Comparison of ENCODE assay signal across 8 cellular contexts in genomic region chr5:133240425-133241091, GRCh38.
DNase-seq lines count a peak whose midpoint lies in the region; ATAC-seq and TF ChIP-seq lines count a peak whose summit lies in the region.

No MANE protein-coding gene starts in this region.

- CTCF ChIA-PET in AG04449 (lab: Yijun Ruan, JAX) = interaction anchor here (1.3 kb wide), 1 partner anchor 129 kb away, joined by 4 read pairs; no protein-coding TSS in a partner anchor

- no peak overlapping the region for H3K27ac Mint-ChIP-seq in T-helper 2 cell treated with Interferon-gamma antibody and Interleukin-4, amounts not matched to agents 5 μg/mL and 100 μg/mL, for 36 hours

- DNase-seq in AG04449 (ENCODE audit: low read depth, low spot score) = peak; percentile 66
- peak; percentile 54 for DNase-seq in T-helper 2 cell treated with Interferon-gamma antibody and Interleukin-4, amounts not matched to agents 5 μg/mL and 100 μg/mL, for 36 hours (ENCODE audit: low spot score)
- DNase-seq in foreskin fibroblast = peak; percentile 50 to 61
- DNase-seq in stimulated activated CD4-positive, alpha-beta T cell treated with anti-CD3 and anti-CD28 coated beads, Interleukin-2, amount 100 ng/mL, for 24 hours = peak; percentile 45 to 50
- no peak for DNase-seq in NCI-H524 (lab: John Stamatoyannopoulos, UW)
- DNase-seq in DMS114 treated with DMSO at 0.1 percent for 48 hours (lab: John Stamatoyannopoulos, UW; ENCODE audit: unreplicated experiment) = no peak

- H3K4me3 ChIP-seq in AG04449 (ENCODE audit: low read depth, low read length) (no peak overlapping the region), foreskin fibroblast (ENCODE audit: low read depth in 1 of 2, low read length in 2 of 2) (no peak overlapping the region)

- no peaks in the 10 kb centered on the region for H3K36me3 Mint-ChIP-seq in T-helper 2 cell treated with Interferon-gamma antibody and Interleukin-4, amounts not matched to agents 5 μg/mL and 100 μg/mL, for 36 hours (ENCODE audit: low read depth)

- TF ChIP-seq CTCF in AG04449 (IDR thresholded peaks at IDR 0.05; ENCODE audit: insufficient read depth, low read length, missing control alignments) (no peak), foreskin fibroblast (IDR thresholded peaks at IDR 0.05; ENCODE audit: low read depth, low read length) (no peak)

- H3K4me1 Mint-ChIP-seq in T-helper 2 cell treated with Interferon-gamma antibody and Interleukin-4, amounts not matched to agents 5 μg/mL and 100 μg/mL, for 36 hours (ENCODE audit: low read depth) = peaks cover 14% of the 10 kb centered on the region

- peak; percentile 74 for ATAC-seq in GM18511 (IDR thresholded peaks at IDR 0.05; ENCODE audit: unreplicated experiment)
- ATAC-seq in HG03439 (IDR thresholded peaks at IDR 0.05; ENCODE audit: unreplicated experiment) = peak; percentile 63

- no peaks in the 10 kb centered on the region for H3K27me3 Mint-ChIP-seq in T-helper 2 cell treated with Interferon-gamma antibody and Interleukin-4, amounts not matched to agents 5 μg/mL and 100 μg/mL, for 36 hours (ENCODE audit: low read depth)

- H3K4me3 Mint-ChIP-seq in T-helper 2 cell treated with Interferon-gamma antibody and Interleukin-4, amounts not matched to agents 5 μg/mL and 100 μg/mL, for 36 hours = no peak overlapping the region

- POLR2A ChIA-PET in AG04449 (lab: Yijun Ruan, JAX) = interaction anchor here (0.6 kb wide), 1 partner anchor 135 kb away, joined by 7 read pairs; no protein-coding TSS in a partner anchor

- no peaks in the 10 kb centered on the region for H3K9me3 Mint-ChIP-seq in T-helper 2 cell treated with Interferon-gamma antibody and Interleukin-4, amounts not matched to agents 5 μg/mL and 100 μg/mL, for 36 hours

Comparison
In these comparisons a context has a peak if more than half of its experiments do, and no peak if none do; other contexts are left out.
1. DNase-seq: peak in AG04449 (single experiment), T-helper 2 cell treated with Interferon-gamma antibody and Interleukin-4, amounts not matched to agents 5 μg/mL and 100 μg/mL, for 36 hours (single experiment), foreskin fibroblast (2 of 2) and stimulated activated CD4-positive, alpha-beta T cell treated with anti-CD3 and anti-CD28 coated beads, Interleukin-2, amount 100 ng/mL, for 24 hours (2 of 2); none in NCI-H524 (0 of 2) and DMS114 treated with DMSO at 0.1 percent for 48 hours (single experiment).